Comparison of ENCODE assay signal across 8 cellular contexts in the genomic region with DNA sequence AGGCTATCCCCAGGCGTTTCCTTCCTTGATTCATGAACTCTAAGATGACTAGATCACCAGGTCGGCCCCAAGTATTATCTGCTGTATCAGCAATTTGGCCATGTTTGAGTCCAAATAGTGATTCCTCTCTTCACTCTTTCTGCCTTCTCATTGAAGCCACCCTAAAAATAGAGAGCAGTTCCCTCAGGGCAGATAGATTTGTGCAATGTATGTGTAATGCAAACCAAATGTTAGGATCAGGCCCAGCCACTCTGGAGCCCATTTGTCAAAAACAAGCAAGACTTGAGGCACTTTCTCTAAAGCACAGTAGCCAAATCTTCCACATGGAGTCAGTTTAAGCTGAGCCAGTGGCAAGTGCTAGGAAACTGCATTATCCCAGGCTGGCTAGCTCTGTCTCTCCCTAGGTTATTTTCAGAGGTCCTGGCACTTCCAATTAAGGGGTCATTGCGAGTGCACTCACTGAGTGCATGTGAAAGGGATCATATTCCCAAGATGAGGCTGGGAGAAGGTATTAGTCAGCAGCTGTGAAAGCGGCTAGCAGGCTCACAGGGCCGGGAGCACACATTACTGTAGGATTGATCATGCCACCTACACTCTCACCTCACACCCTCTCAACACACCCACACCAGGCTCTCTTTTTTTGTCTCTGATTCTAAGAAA.
DNase-seq lines count a peak whose midpoint lies in the region; ATAC-seq and TF ChIP-seq lines count a peak whose summit lies in the region.

No MANE protein-coding gene starts in this region.

- TF ChIP-seq EP300 in esophagus muscularis mucosa (IDR thresholded peaks at IDR 0.05): no peak
- no peak for TF ChIP-seq EP300 in ovary (IDR thresholded peaks at IDR 0.05)

- DNase-seq in Daoy (ENCODE audit: low read depth) (peak; percentile 91), NCI-H524 (lab: John Stamatoyannopoulos, UW) (peak; percentile 54 to 82), esophagus muscularis mucosa (ENCODE audit: extremely low spot score) (peak; percentile 37), occipital lobe (lab: John Stamatoyannopoulos, UW) (peak; percentile 4), ovary (no peak), GM19240 (ENCODE audit: insufficient read length, low spot score) (no peak), substantia nigra (lab: John Stamatoyannopoulos, UW) (no peak)

- WGBS in esophagus muscularis mucosa: 69% methylated on average over 5 of the region's 5 CpGs
- WGBS in ovary, 3 donors: 30 to 43% (median 38%) methylated on average over 5 of the region's 5 CpGs

- H3K36me3 ChIP-seq in esophagus muscularis mucosa: no peaks in the 10 kb centered on the region
- H3K36me3 ChIP-seq in ovary: no peaks in the 10 kb centered on the region

- peaks cover 0 to 21% (median 3%) of the 10 kb centered on the region in 4 donors for H3K4me1 ChIP-seq in esophagus muscularis mucosa
- H3K4me1 ChIP-seq in ovary (ENCODE audit: insufficient read depth): no peaks in the 10 kb centered on the region

- H3K4me3 ChIP-seq in esophagus muscularis mucosa (no peak overlapping the region), ovary (no peak overlapping the region)

- no peak for ATAC-seq in HG02970 (IDR thresholded peaks at IDR 0.05; ENCODE audit: low FRiP score, unreplicated experiment)

- TF ChIP-seq POLR2A in esophagus muscularis mucosa (IDR thresholded peaks at IDR 0.05; ENCODE audit: low read depth) (no peak), ovary (IDR thresholded peaks at IDR 0.05) (no peak)

- TF ChIP-seq CTCF in esophagus muscularis mucosa (IDR thresholded peaks at IDR 0.05) (no peak), ovary (IDR thresholded peaks at IDR 0.05) (no peak)

- H3K9me3 ChIP-seq in esophagus muscularis mucosa (peaks cover 0 to 6% (median 0%) of the 10 kb centered on the region in 4 donors), ovary (no peaks in the 10 kb centered on the region)

- H3K27ac ChIP-seq in esophagus muscularis mucosa (replicated peaks in 1 of 4) (no peak overlapping the region), ovary (no peak overlapping the region), substantia nigra (ENCODE audit: low read depth, low read length, poor library complexity, severe bottlenecking) (no peak overlapping the region)

- intact Hi-C loops in esophagus muscularis mucosa (cut with DNase I): no loop called here
- intact Hi-C loops in ovary (cut with DNase I): no loop called here

- H3K27me3 ChIP-seq in esophagus muscularis mucosa (no peaks in the 10 kb centered on the region), ovary (no peaks in the 10 kb centered on the region)

Comparison
In these comparisons a context has a peak if more than half of its experiments do, and no peak if none do; other contexts are left out.
1. DNase-seq: peak in Daoy (single experiment), NCI-H524 (2 of 2), esophagus muscularis mucosa (single experiment) and occipital lobe (single experiment); none in ovary (0 of 5), GM19240 (single experiment) and substantia nigra (0 of 49).